22 cellular contexts compared by ENCODE assay signal in genomic region chr6:36779227-36779626, GRCh38.
DNase-seq lines count a peak whose midpoint lies in the region; ATAC-seq and TF ChIP-seq lines count a peak whose summit lies in the region.
"Had no signal": no experiment of that assay in that cellular context is flagged by ENCODE, and none has a peak within 500 bp of the region (broad histone marks: within the 10 kb centered on the region; RNA-seq: fewer than 3 reads in every experiment).

No MANE protein-coding gene starts in this region.

- H3K27ac ChIP-seq in caudate nucleus (ENCODE audit: low read depth, low read length), result peak overlapping the region; percentile 88
- H3K27ac ChIP-seq: A549, HL-60 had no signal

- no peak overlapping the region for H3K27ac Mint-ChIP-seq in stimulated activated naive CD8-positive, alpha-beta T cell treated with anti-CD3 and anti-CD28 coated beads, Interleukin-15, amount 100 ng/mL, for 72 hours
- peak overlapping the region in 1 of 2 donors; percentile 18 for H3K27ac Mint-ChIP-seq in natural killer cell
- H3K27ac Mint-ChIP-seq: B cell had no signal

- no peak for TF ChIP-seq CTCF in natural killer cell (IDR thresholded peaks at IDR 0.05)

- H3K4me3 Mint-ChIP-seq in stimulated activated naive CD8-positive, alpha-beta T cell treated with anti-CD3 and anti-CD28 coated beads, Interleukin-15, amount 100 ng/mL, for 72 hours, result no peak overlapping the region
- no peak overlapping the region for H3K4me3 Mint-ChIP-seq in natural killer cell
- H3K4me3 Mint-ChIP-seq: B cell, CD14-positive monocyte had no signal

- H3K36me3 Mint-ChIP-seq in natural killer cell, result no peaks in the 10 kb centered on the region
- H3K36me3 Mint-ChIP-seq: CD14-positive monocyte had no signal

- intact Hi-C loops in natural killer cell (cut with micrococcal nuclease), result no loop called here

- DNase-seq in stimulated activated naive CD8-positive, alpha-beta T cell treated with anti-CD3 and anti-CD28 coated beads, Interleukin-15, amount 100 ng/mL, for 72 hours, result no peak
- no peak for DNase-seq in stimulated activated naive CD8-positive, alpha-beta T cell treated with anti-CD3 and anti-CD28 coated beads, Interleukin-15, Interleukin-2, amounts not matched to agents 100 U/mL and 50 U/mL, for 24 hours
- DNase-seq in caudate nucleus (lab: John Stamatoyannopoulos, UW), result no peak
- DNase-seq in natural killer cell, result peak; percentile 36
- DNase-seq in activated naive CD4-positive, alpha-beta T cell treated with Interleukin-2 at 50 U/mL for 16 hours, result no peak
- DNase-seq in central memory CD4-positive, alpha-beta T cell, result no peak
- DNase-seq: DMS79, H7, KG1, NCI-H1092, NCI-H1436, NCI-H2029, NCI-H226, NCI-H510A treated with DMSO at 0.1 percent for 48 hours, NCI-H748 treated with DMSO at 0.1 percent for 48 hours, OCI-M1 had no signal

- H3K9me3 Mint-ChIP-seq in stimulated activated naive CD8-positive, alpha-beta T cell treated with anti-CD3 and anti-CD28 coated beads, Interleukin-15, amount 100 ng/mL, for 72 hours, result no peaks in the 10 kb centered on the region
- H3K9me3 Mint-ChIP-seq in natural killer cell, result no peaks in the 10 kb centered on the region
- H3K9me3 Mint-ChIP-seq: CD14-positive monocyte had no signal

- H3K27me3 Mint-ChIP-seq in stimulated activated naive CD8-positive, alpha-beta T cell treated with anti-CD3 and anti-CD28 coated beads, Interleukin-15, amount 100 ng/mL, for 72 hours, result peaks cover 26% of the 10 kb centered on the region
- H3K27me3 Mint-ChIP-seq in natural killer cell (ENCODE audit: low read depth in 2 of 2), result peaks cover 0 to 3% of the 10 kb centered on the region in 2 donors

- peak; percentile 44 for ATAC-seq in stimulated activated naive CD8-positive, alpha-beta T cell treated with anti-CD3 and anti-CD28 coated beads, Interleukin-15, amount 100 ng/mL, for 72 hours
- no peak for ATAC-seq in stimulated activated naive CD8-positive, alpha-beta T cell treated with anti-CD3 and anti-CD28 coated beads, Interleukin-15, Interleukin-2, amounts not matched to agents 100 U/mL and 50 U/mL, for 24 hours
- ATAC-seq in natural killer cell, result peak; percentile 68 to 85 (median 77)
- ATAC-seq in HG03280 (IDR thresholded peaks at IDR 0.05; ENCODE audit: unreplicated experiment), result no peak
- ATAC-seq: A549, GM12878 had no signal

- peaks cover 5% of the 10 kb centered on the region for H3K4me1 Mint-ChIP-seq in stimulated activated naive CD8-positive, alpha-beta T cell treated with anti-CD3 and anti-CD28 coated beads, Interleukin-15, amount 100 ng/mL, for 72 hours
- peaks cover 5 to 50% of the 10 kb centered on the region in 2 donors for H3K4me1 Mint-ChIP-seq in natural killer cell

Comparison
In these comparisons a context has a peak if more than half of its experiments do, and no peak if none do; other contexts are left out.
1. ATAC-seq: peak in stimulated activated naive CD8-positive, alpha-beta T cell treated with anti-CD3 and anti-CD28 coated beads, Interleukin-15, amount 100 ng/mL, for 72 hours (single experiment) and natural killer cell (3 of 3); none in stimulated activated naive CD8-positive, alpha-beta T cell treated with anti-CD3 and anti-CD28 coated beads, Interleukin-15, Interleukin-2, amounts not matched to agents 100 U/mL and 50 U/mL, for 24 hours (single experiment) and HG03280 (single experiment).